8 cellular contexts compared by ENCODE assay signal in the genomic region with DNA sequence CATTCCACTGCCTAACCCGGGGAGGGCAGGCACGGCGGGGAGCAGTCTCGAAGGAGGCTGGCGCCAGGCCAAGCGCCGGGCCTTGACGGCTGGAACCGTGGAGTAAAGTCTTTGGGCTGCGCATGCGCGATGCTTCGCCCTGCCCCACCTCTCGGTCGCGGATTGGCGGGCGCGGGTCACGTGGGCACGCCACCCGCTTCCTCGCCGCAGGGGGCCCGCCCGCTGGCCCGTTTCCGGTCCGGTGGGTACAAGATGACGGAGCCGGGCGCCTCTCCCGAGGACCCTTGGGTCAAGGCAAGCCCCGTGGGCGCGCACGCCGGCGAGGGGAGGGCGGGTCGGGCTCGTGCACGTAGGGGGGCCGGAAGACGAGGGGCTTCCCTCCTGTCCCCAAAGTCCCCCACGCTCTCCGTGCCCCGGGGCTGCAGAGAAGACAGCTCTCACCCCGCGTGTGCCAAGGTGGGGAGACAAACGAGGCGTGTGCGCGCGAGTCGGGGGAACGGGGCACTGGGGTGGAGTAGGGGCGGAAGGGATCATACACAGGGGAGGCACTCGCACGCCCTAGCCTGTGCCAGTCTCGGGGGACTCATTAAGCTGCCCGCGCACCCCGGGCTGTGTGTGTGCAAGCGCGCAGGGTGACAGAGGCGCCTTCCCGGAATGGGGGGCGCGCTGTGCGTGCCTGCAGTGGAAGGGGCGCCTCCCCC. TPM values are rescaled to one million over a fixed set of nuclear protein-coding genes. Genes with fewer than 3 reads are reported as not detected.
A peak's percentile ranks its signal among the peaks of the same experiment; 100 is the strongest.
DNase-seq lines count a peak whose midpoint lies in the region; ATAC-seq and TF ChIP-seq lines count a peak whose summit lies in the region.

A gene with protein sequence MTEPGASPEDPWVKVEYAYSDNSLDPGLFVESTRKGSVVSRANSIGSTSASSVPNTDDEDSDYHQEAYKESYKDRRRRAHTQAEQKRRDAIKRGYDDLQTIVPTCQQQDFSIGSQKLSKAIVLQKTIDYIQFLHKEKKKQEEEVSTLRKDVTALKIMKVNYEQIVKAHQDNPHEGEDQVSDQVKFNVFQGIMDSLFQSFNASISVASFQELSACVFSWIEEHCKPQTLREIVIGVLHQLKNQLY (plus strand): TSS at position 228 of the 701 bp plus-strand sequence. CDS start 25 bp downstream, at position 253.

- no peaks in the 10 kb centered on the region for H3K36me3 ChIP-seq in hepatocyte (replicated peaks; ENCODE audit: insufficient read depth, low read depth)
- H3K36me3 ChIP-seq in aorta (ENCODE audit: control insufficient read depth in 1 of 2, insufficient read depth in 2 of 2, low read length in 1 of 2): peaks cover 0 to 5% of the 10 kb centered on the region in 2 donors

- peak; percentile 78 for DNase-seq in GM04504 (ENCODE audit: low read depth)
- DNase-seq in NCI-H2081 (lab: John Stamatoyannopoulos, UW): peak; percentile 96 to 98
- DNase-seq in T1000 (lab: John Stamatoyannopoulos, UW): peak; percentile 93
- peak; percentile 53 for DNase-seq in astrocyte of the cerebellum (ENCODE audit: low read depth)
- DNase-seq in hepatocyte (ENCODE audit: low spot score): peak; percentile 98
- DNase-seq in retina: peak; percentile 94
- DNase-seq in aorta: peak; percentile 96 to 99

- WGBS in hepatocyte (ENCODE audit: low lambda C conversion rate, missing lambda C conversion rate): under 1% methylated on average over 45 of the region's 72 CpGs
- WGBS in aorta, 2 donors: 0% methylated on average over 65 to 72 of the region's 72 CpGs

- peak within 1 kb of the TSS; percentile 88 for H2AFZ ChIP-seq in hepatocyte

- in situ Hi-C loops in astrocyte of the cerebellum (cut with HindIII; ENCODE audit: low sequenced_read_pairs): no loop called here

- no peak for TF ChIP-seq CTCF in astrocyte of the cerebellum (IDR thresholded peaks at IDR 0.05; ENCODE audit: low read depth, low read length, missing control alignments)
- TF ChIP-seq CTCF in hepatocyte (IDR thresholded peaks at IDR 0.05; ENCODE audit: poor library complexity): no peak

- no peaks in the 10 kb centered on the region for H3K9me2 ChIP-seq in hepatocyte (replicated peaks; ENCODE audit: insufficient read depth)

- H3K27ac ChIP-seq in hepatocyte (peak within 1 kb of the TSS; percentile 93), aorta (ENCODE audit: low read depth in 1 of 2, low read length in 2 of 2) (peak within 1 kb of the TSS; percentile 7 to 74)

- H3K27me3 ChIP-seq in hepatocyte (no peaks in the 10 kb centered on the region), aorta (ENCODE audit: control insufficient read depth in 1 of 2, insufficient read depth in 2 of 2, low read length in 1 of 2) (no peaks in the 10 kb centered on the region)

- H3K4me1 ChIP-seq in hepatocyte (ENCODE audit: insufficient read depth) (peaks cover 19% of the 10 kb centered on the region), aorta (ENCODE audit: control insufficient read depth in 1 of 2, insufficient read depth in 2 of 2, low read length in 2 of 2) (no peaks in the 10 kb centered on the region)

- no peaks in the 10 kb centered on the region for H4K20me1 ChIP-seq in hepatocyte (ENCODE audit: insufficient read depth, poor library complexity, severe bottlenecking)

- peak within 1 kb of the TSS; percentile 84 for H3K4me3 ChIP-seq in astrocyte of the cerebellum (ENCODE audit: low read depth, low read length)
- H3K4me3 ChIP-seq in hepatocyte: peak within 1 kb of the TSS; percentile 81
- peak within 1 kb of the TSS; percentile 57 to 74 for H3K4me3 ChIP-seq in aorta (ENCODE audit: low read length in 2 of 2)

- intact Hi-C loops in aorta (cut with DNase I): no loop called here

- peaks cover 56% of the 10 kb centered on the region for H3K79me2 ChIP-seq in hepatocyte

- H3K4me2 ChIP-seq in hepatocyte: peak within 1 kb of the TSS; percentile 96

- H3K9me3 ChIP-seq in hepatocyte (ENCODE audit: low read depth): no peaks in the 10 kb centered on the region
- no peaks in the 10 kb centered on the region for H3K9me3 ChIP-seq in aorta (ENCODE audit: control insufficient read depth, low read length)

- ATAC-seq in HG02885 (IDR thresholded peaks at IDR 0.05; ENCODE audit: poor library complexity, unreplicated experiment): peak; percentile 72
- peak; percentile 91 for ATAC-seq in aorta (ENCODE audit: low FRiP score)

RNA-seq across cellular contexts. Expression of the gene that starts here (rescaled TPM):
- 29.7 and 34.0 TPM in 2 replicates for total RNA-seq in hepatocyte
- polyA plus RNA-seq in hepatocyte: 33.1 and 39.5 TPM in 2 replicates
- total RNA-seq in aorta: 10 to 100 TPM; 31.9 to 34.2 TPM
- polyA plus RNA-seq in aorta: 10 to 100 TPM; 33.8 to 38.6 TPM

Comparison
In these comparisons a context has a peak if more than half of its experiments do, and no peak if none do; other contexts are left out.
1. Peak in every context shown above with its lines: DNase-seq, ATAC-seq, H3K4me3 ChIP-seq and H3K27ac ChIP-seq.